In genomic region chr16:8621221-8621571, GRCh38 we compare ENCODE assay signal across 8 cellular contexts. TPM values are rescaled to one million over a fixed set of nuclear protein-coding genes. Genes with fewer than 3 reads are reported as not detected.
A peak's percentile ranks its signal among the peaks of the same experiment; 100 is the strongest.
DNase-seq lines count a peak whose midpoint lies in the region; ATAC-seq and TF ChIP-seq lines count a peak whose summit lies in the region.

No MANE protein-coding gene starts in this region.

- no peaks in the 10 kb centered on the region for H3K9me3 Mint-ChIP-seq in natural killer cell

- peaks cover 7 to 23% of the 10 kb centered on the region in 2 donors for H3K27me3 Mint-ChIP-seq in natural killer cell (ENCODE audit: low read depth in 2 of 2)

- intact Hi-C loops in natural killer cell (cut with micrococcal nuclease) = loop anchor here (5.0 kb wide), 1 partner anchor 51 kb away; the partner anchor contains the start of gene ABAT

- H3K4me1 ChIP-seq in BE2C = no peaks in the 10 kb centered on the region; the same call in 1 of the 2 replicates

- peak overlapping the region; percentile 73 to 87 for H3K27ac Mint-ChIP-seq in natural killer cell

- no peaks in the 10 kb centered on the region for H3K27me3 ChIP-seq in BE2C

- H3K9me3 ChIP-seq in BE2C = no peaks in the 10 kb centered on the region

- DNase-seq in BE2C (no peak), coronary artery (ENCODE audit: low spot score) (no peak), natural killer cell (no peak), T1000 (lab: John Stamatoyannopoulos, UW) (no peak), putamen (ENCODE audit: low spot score) (no peak)
- no peak for DNase-seq in Jurkat, Clone E6-1 (ENCODE audit: low read depth, low spot score)

- ATAC-seq in natural killer cell = peak in 1 of 3 donors; percentile 6
- no peak for ATAC-seq in GM21723 (IDR thresholded peaks at IDR 0.05; ENCODE audit: unreplicated experiment)
- no peak for ATAC-seq in GM18502 (IDR thresholded peaks at IDR 0.05; ENCODE audit: poor library complexity, unreplicated experiment)

- peaks cover 9% of the 10 kb centered on the region for H3K36me3 ChIP-seq in BE2C

- peaks cover 7 to 9% of the 10 kb centered on the region in 2 donors for H3K4me1 Mint-ChIP-seq in natural killer cell

- peak overlapping the region; percentile 88 for H3K4me3 Mint-ChIP-seq in natural killer cell

- peak overlapping the region; percentile 74 to 80 for H3K27ac ChIP-seq in coronary artery

- peak overlapping the region; percentile 95 for H3K4me3 ChIP-seq in BE2C (ENCODE audit: low read depth, low read length)
- H3K4me3 ChIP-seq in Jurkat, Clone E6-1 (ENCODE audit: low read length) = peak overlapping the region; percentile 100
- peak overlapping the region; percentile 92 for H3K4me3 ChIP-seq in coronary artery

- no peaks in the 10 kb centered on the region for H3K36me3 Mint-ChIP-seq in natural killer cell

- TF ChIP-seq CTCF in BE2C (IDR thresholded peaks at IDR 0.05; ENCODE audit: low read depth, low read length) (no peak), coronary artery (IDR thresholded peaks at IDR 0.05) (no peak), natural killer cell (IDR thresholded peaks at IDR 0.05) (no peak)

RNA-seq across cellular contexts. Expression of gene METTL22, which starts 0.3 kb away (rescaled TPM):
- polyA plus RNA-seq in BE2C (2012; ENCODE audit: insufficient read depth, insufficient read length, low read depth) = 41.3 TPM
- polyA plus RNA-seq in Jurkat, Clone E6-1 (2012; ENCODE audit: insufficient read depth, insufficient read length) = 57.6 TPM
- total RNA-seq in natural killer cell = 10 to 100 TPM; 27.1 to 45.8 (median 38.9) TPM

RNA-seq across cellular contexts. Expression of gene TMEM114, which starts 30.9 kb away (rescaled TPM):
- not detected for polyA plus RNA-seq in BE2C (2012; ENCODE audit: insufficient read depth, insufficient read length, low read depth)
- not detected for polyA plus RNA-seq in Jurkat, Clone E6-1 (2012; ENCODE audit: insufficient read depth, insufficient read length)
- total RNA-seq in natural killer cell = not detected

RNA-seq across cellular contexts. Expression of gene ABAT, which starts 53.2 kb away (rescaled TPM):
- polyA plus RNA-seq in BE2C (2012; ENCODE audit: insufficient read depth, insufficient read length, low read depth) = 20.4 TPM
- 4.8 TPM for polyA plus RNA-seq in Jurkat, Clone E6-1 (2012; ENCODE audit: insufficient read depth, insufficient read length)
- total RNA-seq in natural killer cell = 10 to 100 TPM; 11.0 to 13.4 (median 11.3) TPM
